In genomic region chr19:48954011-48954594, GRCh38 we compare ENCODE assay signal across 8 cellular contexts. TPM values are rescaled to one million over a fixed set of nuclear protein-coding genes. Genes with fewer than 3 reads are reported as not detected.
DNase-seq lines count a peak whose midpoint lies in the region; ATAC-seq, FAIRE-seq and TF ChIP-seq lines count a peak whose summit lies in the region.

No MANE protein-coding gene starts in this region.

- ATAC-seq in HCT116 (no peak), HG03108 (IDR thresholded peaks at IDR 0.05; ENCODE audit: unreplicated experiment) (no peak), HG03442 (IDR thresholded peaks at IDR 0.05; ENCODE audit: unreplicated experiment) (no peak)
- ATAC-seq in stimulated activated naive B cell treated with anti-CD40 and anti-IgM and Interleukin-4, amounts not matched to agents 10 μg/mL and 1 μg/mL and 100 μg/mL, for 72 hours (replicated peaks): no peak

- CTCF ChIA-PET in HCT116 (lab: Charles Lee): interaction anchor here (1.2 kb wide), 1 partner anchor 17 kb away, joined by 5 read pairs; no protein-coding TSS in a partner anchor

- peak overlapping the region; percentile 95 for H3K27ac Mint-ChIP-seq in activated T-helper 1 cell treated with anti-CD3 and anti-CD28 coated beads, Interleukin-12 subunit alpha, Interleukin-12 subunit beta, Interleukin-2, Interleukin-4 antibody, amounts not matched to agents 30 ng/mL and 10 ng/mL and 1 ng/mL, durations not matched to agents 14 hours and 24 hours and 36 hours
- H3K27ac Mint-ChIP-seq in stimulated activated naive B cell treated with anti-CD40 and anti-IgM and Interleukin-4, amounts not matched to agents 10 μg/mL and 1 μg/mL and 100 μg/mL, for 72 hours: peak overlapping the region; percentile 87

- H3K79me2 ChIP-seq in HCT116 (ENCODE audit: insufficient read depth, low read length): peaks cover 16% of the 10 kb centered on the region

- H3K27me3 Mint-ChIP-seq in activated T-helper 1 cell treated with anti-CD3 and anti-CD28 coated beads, Interleukin-12 subunit alpha, Interleukin-12 subunit beta, Interleukin-2, Interleukin-4 antibody, amounts not matched to agents 30 ng/mL and 10 ng/mL and 1 ng/mL, durations not matched to agents 14 hours and 24 hours and 36 hours (ENCODE audit: insufficient read depth): no peaks in the 10 kb centered on the region
- H3K27me3 Mint-ChIP-seq in stimulated activated naive B cell treated with anti-CD40 and anti-IgM and Interleukin-4, amounts not matched to agents 10 μg/mL and 1 μg/mL and 100 μg/mL, for 72 hours: no peaks in the 10 kb centered on the region

- no peak for TF ChIP-seq CTCF in HCT116 (IDR thresholded peaks at IDR 0.05 in 2 of 3, conservative IDR thresholded peaks at IDR 0.05 in 1 of 3; ENCODE audit: borderline replicate concordance in 1 of 3, insufficient read depth in 1 of 3, low read depth in 2 of 3, low read length in 2 of 3)

- no peaks in the 10 kb centered on the region for H3K27me3 ChIP-seq in HCT116 (ENCODE audit: insufficient read depth, low read length)
- H3K27me3 ChIP-seq in iPS-18a (ENCODE audit: control insufficient read depth, insufficient read depth, low read length): no peaks in the 10 kb centered on the region

- H3K4me3 Mint-ChIP-seq in activated T-helper 1 cell treated with anti-CD3 and anti-CD28 coated beads, Interleukin-12 subunit alpha, Interleukin-12 subunit beta, Interleukin-2, Interleukin-4 antibody, amounts not matched to agents 30 ng/mL and 10 ng/mL and 1 ng/mL, durations not matched to agents 14 hours and 24 hours and 36 hours: peak overlapping the region; percentile 95
- H3K4me3 Mint-ChIP-seq in stimulated activated naive B cell treated with anti-CD40 and anti-IgM and Interleukin-4, amounts not matched to agents 10 μg/mL and 1 μg/mL and 100 μg/mL, for 72 hours: peak overlapping the region; percentile 87 to 92

- TF ChIP-seq RAD21 in HCT116 (IDR thresholded peaks at IDR 0.05; ENCODE audit: low read depth): no peak

- peak overlapping the region; percentile 92 for H3K27ac ChIP-seq in HCT116 (ENCODE audit: low read depth, low read length)
- H3K27ac ChIP-seq in iPS-18a (ENCODE audit: low read length): no peak overlapping the region

- FAIRE-seq in frontal cortex (lab: Jason Lieb, UNC): no peak

- peak overlapping the region; percentile 76 for H3K4me2 ChIP-seq in HCT116 (ENCODE audit: low read length)

- peaks cover 5 to 19% of the 10 kb centered on the region in 2 experiments; a peak in 3 of 4 replicates for H3K4me1 ChIP-seq in HCT116 (ENCODE audit: control insufficient read depth in 1 of 2, insufficient read depth in 2 of 2, low read length in 2 of 2)
- H3K4me1 ChIP-seq in iPS-18a (ENCODE audit: control insufficient read depth, low read depth, low read length): no peaks in the 10 kb centered on the region

- H3K9ac ChIP-seq in HCT116 (ENCODE audit: low read length) (peak overlapping the region; percentile 94), iPS-18a (ENCODE audit: low read length) (peak overlapping the region; percentile 62)

- POLR2A ChIA-PET in HCT116 (lab: Charles Lee): interaction anchor here (0.6 to 1.5 kb wide), 7 partner anchors 17 to 83 kb away, joined by 3 to 7 read pairs (median 3); partner anchors contain the start of genes DHDH, NUCB1 and PPP1R15A

- H4K20me1 ChIP-seq in HCT116 (ENCODE audit: insufficient read depth): no peaks in the 10 kb centered on the region

- H3K9me3 ChIP-seq in HCT116 (ENCODE audit: control insufficient read depth in 1 of 2, insufficient read depth in 1 of 2, low read depth in 1 of 2, low read length in 2 of 2): no peaks in the 10 kb centered on the region
- no peaks in the 10 kb centered on the region for H3K9me3 ChIP-seq in iPS-18a (ENCODE audit: control insufficient read depth, low read depth, low read length)

- no peaks in the 10 kb centered on the region for H3K9me2 ChIP-seq in HCT116 (ENCODE audit: insufficient read depth)

- BruUV-seq in HCT116 (replicated peaks; lab: Mats Ljungman, UMichigan): TSS peak; percentile 96

- TF ChIP-seq POLR2A in HCT116 (IDR thresholded peaks at IDR 0.05; ENCODE audit: borderline replicate concordance, extremely low read depth, insufficient read depth, insufficient read length): no peak

- DNase-seq in HCT116 (ENCODE audit: low read depth, low spot score) (no peak), frontal cortex (ENCODE audit: low spot score in 2 of 2) (no peak), medulla oblongata (ENCODE audit: extremely low spot score) (no peak)
- DNase-seq in activated T-helper 1 cell treated with anti-CD3 and anti-CD28 coated beads, Interleukin-12 subunit alpha, Interleukin-12 subunit beta, Interleukin-2, Interleukin-4 antibody, amounts not matched to agents 30 ng/mL and 10 ng/mL and 1 ng/mL, durations not matched to agents 14 hours and 24 hours and 36 hours (ENCODE audit: low spot score): no peak
- no peak for DNase-seq in stimulated activated naive B cell treated with anti-CD40 and anti-IgM and Interleukin-4, amounts not matched to agents 10 μg/mL and 1 μg/mL and 100 μg/mL, for 72 hours

- peaks cover 30% of the 10 kb centered on the region for H3K36me3 Mint-ChIP-seq in activated T-helper 1 cell treated with anti-CD3 and anti-CD28 coated beads, Interleukin-12 subunit alpha, Interleukin-12 subunit beta, Interleukin-2, Interleukin-4 antibody, amounts not matched to agents 30 ng/mL and 10 ng/mL and 1 ng/mL, durations not matched to agents 14 hours and 24 hours and 36 hours (ENCODE audit: low read depth)
- peaks cover 21 to 36% of the 10 kb centered on the region in 2 donors for H3K36me3 Mint-ChIP-seq in stimulated activated naive B cell treated with anti-CD40 and anti-IgM and Interleukin-4, amounts not matched to agents 10 μg/mL and 1 μg/mL and 100 μg/mL, for 72 hours

- intact Hi-C loops in HCT116 (cut with micrococcal nuclease): no loop called here
- intact Hi-C loops in activated T-helper 1 cell treated with anti-CD3 and anti-CD28 coated beads, Interleukin-12 subunit alpha, Interleukin-12 subunit beta, Interleukin-2, Interleukin-4 antibody, amounts not matched to agents 30 ng/mL and 10 ng/mL and 1 ng/mL, durations not matched to agents 14 hours and 24 hours and 36 hours (cut with micrococcal nuclease): loop anchor here (1.0 to 10.0 kb wide), 4 partner anchors 11 to 439 kb away; partner anchors contain the start of genes FTL, GYS1, LMTK3 and NUCB1

- peak overlapping the region; percentile 41 to 98 for H3K4me3 ChIP-seq in HCT116 (replicated peaks in 1 of 2; ENCODE audit: low read depth in 1 of 2, low read length in 2 of 2)
- peak overlapping the region; percentile 79 for H3K4me3 ChIP-seq in iPS-18a (ENCODE audit: low read length)

- H3K4me1 Mint-ChIP-seq in activated T-helper 1 cell treated with anti-CD3 and anti-CD28 coated beads, Interleukin-12 subunit alpha, Interleukin-12 subunit beta, Interleukin-2, Interleukin-4 antibody, amounts not matched to agents 30 ng/mL and 10 ng/mL and 1 ng/mL, durations not matched to agents 14 hours and 24 hours and 36 hours (ENCODE audit: low read depth): peaks cover 26% of the 10 kb centered on the region
- H3K4me1 Mint-ChIP-seq in stimulated activated naive B cell treated with anti-CD40 and anti-IgM and Interleukin-4, amounts not matched to agents 10 μg/mL and 1 μg/mL and 100 μg/mL, for 72 hours: peaks cover 19 to 35% of the 10 kb centered on the region in 2 donors

- H2AFZ ChIP-seq in HCT116 (ENCODE audit: low read depth, low read length, poor library complexity, severe bottlenecking): peak overlapping the region; percentile 4

- no peaks in the 10 kb centered on the region for H3K9me3 Mint-ChIP-seq in activated T-helper 1 cell treated with anti-CD3 and anti-CD28 coated beads, Interleukin-12 subunit alpha, Interleukin-12 subunit beta, Interleukin-2, Interleukin-4 antibody, amounts not matched to agents 30 ng/mL and 10 ng/mL and 1 ng/mL, durations not matched to agents 14 hours and 24 hours and 36 hours
- H3K9me3 Mint-ChIP-seq in stimulated activated naive B cell treated with anti-CD40 and anti-IgM and Interleukin-4, amounts not matched to agents 10 μg/mL and 1 μg/mL and 100 μg/mL, for 72 hours: no peaks in the 10 kb centered on the region

- peaks cover 0 to 4% of the 10 kb centered on the region in 2 experiments; a peak in 1 of 4 replicates for H3K36me3 ChIP-seq in HCT116 (ENCODE audit: control insufficient read depth in 1 of 2, insufficient read depth in 2 of 2, low read length in 2 of 2)
- H3K36me3 ChIP-seq in iPS-18a (ENCODE audit: control insufficient read depth, low read depth, low read length): peaks cover 6% of the 10 kb centered on the region

- RAD21 ChIA-PET in HCT116 (lab: Charles Lee; ENCODE audit: low non-redundant PET in 1 of 2, low total read pairs in 2 of 2, uncharacterized antibody in 2 of 2, unreplicated experiment in 2 of 2): no interaction called here

TF ChIP-seq in HCT116, 20 proteins besides CTCF, POLR2A, EP300 and RAD21 (continues in another document):
- TF ChIP-seq JUND (IDR thresholded peaks at IDR 0.05): no peak
- no peak for TF ChIP-seq SRF (IDR thresholded peaks at IDR 0.05; ENCODE audit: low read depth)

RNA-seq across cellular contexts. Expression of gene BAX, which starts 0.6 kb away (rescaled TPM):
- total RNA-seq in HCT116 (2021; ENCODE audit: unreplicated experiment): 96.4 TPM
- 65.4 and 68.6 TPM in 2 replicates for polyA plus RNA-seq in HCT116 (2012)
- 292 and 295 TPM in 2 replicates for total RNA-seq in activated T-helper 1 cell treated with anti-CD3 and anti-CD28 coated beads, Interleukin-12 subunit alpha, Interleukin-12 subunit beta, Interleukin-2, Interleukin-4 antibody, amounts not matched to agents 30 ng/mL and 10 ng/mL and 1 ng/mL, durations not matched to agents 14 hours and 24 hours and 36 hours
- total RNA-seq in frontal cortex: 9.4 TPM

RNA-seq across cellular contexts. Expression of gene FTL, which starts 11.0 kb away (rescaled TPM):
- total RNA-seq in HCT116 (2021; ENCODE audit: unreplicated experiment) (1,885 TPM), frontal cortex (713 TPM)
- 2,308 and 2,337 TPM in 2 replicates for polyA plus RNA-seq in HCT116 (2012)
- total RNA-seq in activated T-helper 1 cell treated with anti-CD3 and anti-CD28 coated beads, Interleukin-12 subunit alpha, Interleukin-12 subunit beta, Interleukin-2, Interleukin-4 antibody, amounts not matched to agents 30 ng/mL and 10 ng/mL and 1 ng/mL, durations not matched to agents 14 hours and 24 hours and 36 hours: 651 and 662 TPM in 2 replicates

RNA-seq across cellular contexts. Expression of gene DHDH, which starts 20.6 kb away (rescaled TPM):
- total RNA-seq in HCT116 (2021; ENCODE audit: unreplicated experiment) (8.6 TPM), frontal cortex (not detected)
- 20.0 and 20.6 TPM in 2 replicates for polyA plus RNA-seq in HCT116 (2012)
- not detected in 2 replicates for total RNA-seq in activated T-helper 1 cell treated with anti-CD3 and anti-CD28 coated beads, Interleukin-12 subunit alpha, Interleukin-12 subunit beta, Interleukin-2, Interleukin-4 antibody, amounts not matched to agents 30 ng/mL and 10 ng/mL and 1 ng/mL, durations not matched to agents 14 hours and 24 hours and 36 hours

RNA-seq across cellular contexts. Expression of gene GYS1, which starts 39.0 kb away (rescaled TPM):
- total RNA-seq in HCT116 (2021; ENCODE audit: unreplicated experiment) (50.7 TPM), frontal cortex (12.6 TPM)
- polyA plus RNA-seq in HCT116 (2012): 43.9 and 57.3 TPM in 2 replicates
- total RNA-seq in activated T-helper 1 cell treated with anti-CD3 and anti-CD28 coated beads, Interleukin-12 subunit alpha, Interleukin-12 subunit beta, Interleukin-2, Interleukin-4 antibody, amounts not matched to agents 30 ng/mL and 10 ng/mL and 1 ng/mL, durations not matched to agents 14 hours and 24 hours and 36 hours: 71.2 and 77.1 TPM in 2 replicates

RNA-seq across cellular contexts. Expression of gene RUVBL2, which starts 39.6 kb away (rescaled TPM):
- 270 TPM for total RNA-seq in HCT116 (2021; ENCODE audit: unreplicated experiment)
- polyA plus RNA-seq in HCT116 (2012): 410 and 435 TPM in 2 replicates
- 172 and 175 TPM in 2 replicates for total RNA-seq in activated T-helper 1 cell treated with anti-CD3 and anti-CD28 coated beads, Interleukin-12 subunit alpha, Interleukin-12 subunit beta, Interleukin-2, Interleukin-4 antibody, amounts not matched to agents 30 ng/mL and 10 ng/mL and 1 ng/mL, durations not matched to agents 14 hours and 24 hours and 36 hours
- total RNA-seq in frontal cortex: 121 TPM
